ENCODE assay signal across 1 cellular context in genomic region chr4:185134176-185134869, GRCh38.
A peak's percentile ranks its signal among the peaks of the same experiment; 100 is the strongest.
TF ChIP-seq lines count a peak whose summit lies in the region.

No MANE protein-coding gene starts in this region.

TF ChIP-seq in K562, 482 proteins besides CTCF, POLR2A, EP300 and RAD21 (continued from another document and continues in another):
- TF ChIP-seq NR2C2 (CRISPR knock-in tag; IDR thresholded peaks at IDR 0.05) (no peak), NR2C2 (tag; IDR thresholded peaks at IDR 0.05) (no peak), TBP (optimal IDR thresholded peaks at IDR 0.05; ENCODE audit: low read depth, low read length) (no peak), ZNF318 (IDR thresholded peaks at IDR 0.05; ENCODE audit: borderline replicate concordance in 1 of 2, low read depth in 1 of 2) (no peak), POLR2AphosphoS2 (IDR thresholded peaks at IDR 0.05; ENCODE audit: low read length) (no peak), U2AF2 (optimal IDR thresholded peaks at IDR 0.05; ENCODE audit: low read depth, low read length) (no peak), NCOR1 (IDR thresholded peaks at IDR 0.05) (no peak), CC2D1A (IDR thresholded peaks at IDR 0.05) (peak; percentile 61), SRSF3 (IDR thresholded peaks at IDR 0.05; ENCODE audit: insufficient read depth, low read length) (no peak), ZBTB11 (CRISPR knock-in tag; IDR thresholded peaks at IDR 0.05) (no peak), USF1 (CRISPR knock-in tag; IDR thresholded peaks at IDR 0.05) (no peak), ZBTB40 (IDR thresholded peaks at IDR 0.05) (no peak), ZBTB40 (CRISPR knock-in tag; IDR thresholded peaks at IDR 0.05) (no peak), ZNF584 (CRISPR knock-in tag; IDR thresholded peaks at IDR 0.05; ENCODE audit: low read depth) (no peak), HDAC3 (IDR thresholded peaks at IDR 0.05; ENCODE audit: borderline replicate concordance, partially characterized antibody) (peak; percentile 30), ZNF444 (CRISPR knock-in tag; IDR thresholded peaks at IDR 0.05) (no peak), HMBOX1 (IDR thresholded peaks at IDR 0.05) (no peak), SMARCA4 (IDR thresholded peaks at IDR 0.05) (no peak), ZNF408 (CRISPR knock-in tag; IDR thresholded peaks at IDR 0.05; ENCODE audit: low read depth) (no peak), DEAF1 (CRISPR knock-in tag; IDR thresholded peaks at IDR 0.05) (peak; percentile 79), ZKSCAN1 (IDR thresholded peaks at IDR 0.05; ENCODE audit: low read depth, low read length) (no peak), SIN3B (IDR thresholded peaks at IDR 0.05; ENCODE audit: low read depth) (no peak), ATF7 (IDR thresholded peaks at IDR 0.05) (0 out of 2 replicates have a peak, but pooled peaks have one; percentile 14), RHOXF2B (CRISPR knock-in tag; conservative IDR thresholded peaks at IDR 0.05) (no peak), CEBPG (CRISPR knock-in tag; IDR thresholded peaks at IDR 0.05) (no peak), CEBPG (tag; conservative IDR thresholded peaks at IDR 0.05 in 1 of 2, IDR thresholded peaks at IDR 0.05 in 1 of 2) (peak; percentile 10 to 83; a peak in 3 of 4 replicates), ZNF280B (CRISPR knock-in tag; IDR thresholded peaks at IDR 0.05) (no peak), ARNT (IDR thresholded peaks at IDR 0.05) (0 out of 4 replicates have a peak, but pooled peaks of 1 of the 2 experiments have one; percentile 37)
